In genomic region chr19:1020868-1021425, GRCh38 we compare ENCODE assay signal across 8 cellular contexts. TPM values are rescaled to one million over a fixed set of nuclear protein-coding genes. Genes with fewer than 3 reads are reported as not detected.
DNase-seq lines count a peak whose midpoint lies in the region; ATAC-seq, FAIRE-seq and TF ChIP-seq lines count a peak whose summit lies in the region.

TMEM259 (minus strand) TSS chr19:1021123; CDS start chr19:1020996, 127 bp downstream.

- H3K4me1 ChIP-seq in Loucy (ENCODE audit: insufficient read depth, low read length, poor library complexity, severe bottlenecking) (peaks cover 26% of the 10 kb centered on the region), RWPE2 (ENCODE audit: insufficient read depth, poor library complexity, severe bottlenecking) (peaks cover 23% of the 10 kb centered on the region)

- H3K4me3 Mint-ChIP-seq in activated T-helper 17 cell treated with anti-CD3 and anti-CD28 coated beads, Interleukin-2, amount 50 U/mL, for 72 hours = peak within 1 kb of the TSS; percentile 91
- peak within 1 kb of the TSS; percentile 86 to 94 (median 91) for H3K4me3 Mint-ChIP-seq in naive thymus-derived CD8-positive, alpha-beta T cell
- peak within 1 kb of the TSS; percentile 85 to 96 for H3K4me3 Mint-ChIP-seq in stimulated activated naive B cell treated with anti-CD40 and anti-IgM and Interleukin-4, amounts not matched to agents 10 μg/mL and 1 μg/mL and 100 μg/mL, for 72 hours

- peak; percentile 79 for TF ChIP-seq POLR2A in H54 (IDR thresholded peaks at IDR 0.05; ENCODE audit: low read depth, low read length)

- H3K9ac ChIP-seq in Loucy (ENCODE audit: low read depth, low read length, poor library complexity, severe bottlenecking) = peak within 1 kb of the TSS; percentile 97

- no peak for TF ChIP-seq CTCF in Loucy (conservative IDR thresholded peaks at IDR 0.05; ENCODE audit: low read length)
- no peak for TF ChIP-seq CTCF in RWPE2 (IDR thresholded peaks at IDR 0.05; ENCODE audit: poor library complexity, severe bottlenecking)

- peaks cover 4% of the 10 kb centered on the region for H3K27me3 ChIP-seq in Loucy (ENCODE audit: insufficient read depth, low read length, poor library complexity, severe bottlenecking)
- no peaks in the 10 kb centered on the region for H3K27me3 ChIP-seq in RWPE2 (ENCODE audit: insufficient read depth, poor library complexity, severe bottlenecking)

- H3F3A ChIP-seq in Loucy (ENCODE audit: low read depth) = peaks cover 15% of the 10 kb centered on the region; the same call in 1 of the 2 replicates

- ATAC-seq in RWPE2 (ENCODE audit: low read depth) = peak; percentile 61
- peak; percentile 92 for ATAC-seq in activated T-helper 17 cell treated with anti-CD3 and anti-CD28 coated beads, Interleukin-2, amount 50 U/mL, for 72 hours (replicated peaks)
- peak; percentile 84 to 86 for ATAC-seq in naive thymus-derived CD8-positive, alpha-beta T cell
- peak; percentile 86 to 93 for ATAC-seq in stimulated activated naive B cell treated with anti-CD40 and anti-IgM and Interleukin-4, amounts not matched to agents 10 μg/mL and 1 μg/mL and 100 μg/mL, for 72 hours (replicated peaks)

- peak within 1 kb of the TSS; percentile 97 for H3K4me2 ChIP-seq in Loucy (ENCODE audit: low read depth, low read length, poor library complexity, severe bottlenecking)

- peaks cover 50% of the 10 kb centered on the region for H3K79me2 ChIP-seq in Loucy (ENCODE audit: insufficient read depth, low read length)

- H3K27ac Mint-ChIP-seq in activated T-helper 17 cell treated with anti-CD3 and anti-CD28 coated beads, Interleukin-2, amount 50 U/mL, for 72 hours = peak within 1 kb of the TSS; percentile 100
- H3K27ac Mint-ChIP-seq in naive thymus-derived CD8-positive, alpha-beta T cell = peak within 1 kb of the TSS; percentile 96 to 100 (median 99)
- peak within 1 kb of the TSS; percentile 100 for H3K27ac Mint-ChIP-seq in stimulated activated naive B cell treated with anti-CD40 and anti-IgM and Interleukin-4, amounts not matched to agents 10 μg/mL and 1 μg/mL and 100 μg/mL, for 72 hours

- FAIRE-seq in H54 (lab: Jason Lieb, UNC) = no peak

- H3K9me2 ChIP-seq in Loucy (replicated peaks; ENCODE audit: low read depth, low read length) = no peaks in the 10 kb centered on the region

- POLR2A ChIA-PET in naive thymus-derived CD8-positive, alpha-beta T cell (lab: Charles Lee) = interaction anchor here (0.6 to 22.1 kb wide), 18 partner anchors 8 to 254 kb away, joined by 3 to 1566 read pairs (median 4); partner anchors contain the start of genes ABCA7, ARHGAP45, CIRBP and FAM174C

- DNase-seq in ELF-1 (ENCODE audit: low read depth, low spot score) (peak; percentile 98), H54 (ENCODE audit: insufficient read length, low spot score) (peak; percentile 93), RWPE2 (ENCODE audit: low spot score) (peak; percentile 95), fibroblast of gingiva (ENCODE audit: low read depth) (peak; percentile 98)
- DNase-seq in naive thymus-derived CD8-positive, alpha-beta T cell = peak in 9 of 10 donors; percentile 94 to 99 (median 97)
- peak; percentile 95 for DNase-seq in stimulated activated naive B cell treated with anti-CD40 and anti-IgM and Interleukin-4, amounts not matched to agents 10 μg/mL and 1 μg/mL and 100 μg/mL, for 72 hours

- H4K20me1 ChIP-seq in Loucy (ENCODE audit: insufficient read depth, low read length, poor library complexity, severe bottlenecking) = peaks cover 48% of the 10 kb centered on the region

- H3K9me3 ChIP-seq in Loucy (ENCODE audit: insufficient read depth, low read depth, low read length) (no peaks in the 10 kb centered on the region), RWPE2 (ENCODE audit: severe bottlenecking) (no peaks in the 10 kb centered on the region)

- peak within 1 kb of the TSS; percentile 84 for H3K27ac ChIP-seq in RWPE2 (ENCODE audit: poor library complexity, severe bottlenecking)

- peak within 1 kb of the TSS; percentile 35; the same call in 1 of the 2 replicates for H2AFZ ChIP-seq in Loucy (ENCODE audit: low read length)

- no peaks in the 10 kb centered on the region for H3K27me3 Mint-ChIP-seq in activated T-helper 17 cell treated with anti-CD3 and anti-CD28 coated beads, Interleukin-2, amount 50 U/mL, for 72 hours
- H3K27me3 Mint-ChIP-seq in naive thymus-derived CD8-positive, alpha-beta T cell = peaks cover 0 to 6% (median 0%) of the 10 kb centered on the region in 5 donors
- H3K27me3 Mint-ChIP-seq in stimulated activated naive B cell treated with anti-CD40 and anti-IgM and Interleukin-4, amounts not matched to agents 10 μg/mL and 1 μg/mL and 100 μg/mL, for 72 hours = peaks cover 0 to 6% of the 10 kb centered on the region in 2 donors

- H3K36me3 ChIP-seq in Loucy (ENCODE audit: insufficient read depth, low read length) (no peaks in the 10 kb centered on the region), RWPE2 (ENCODE audit: low read depth) (no peaks in the 10 kb centered on the region; the same call in 1 of the 2 replicates)

- H3K36me3 Mint-ChIP-seq in activated T-helper 17 cell treated with anti-CD3 and anti-CD28 coated beads, Interleukin-2, amount 50 U/mL, for 72 hours (ENCODE audit: low read depth) = peaks cover 30% of the 10 kb centered on the region
- peaks cover 0 to 6% (median 0%) of the 10 kb centered on the region in 3 donors for H3K36me3 Mint-ChIP-seq in naive thymus-derived CD8-positive, alpha-beta T cell
- H3K36me3 Mint-ChIP-seq in stimulated activated naive B cell treated with anti-CD40 and anti-IgM and Interleukin-4, amounts not matched to agents 10 μg/mL and 1 μg/mL and 100 μg/mL, for 72 hours = peaks cover 18 to 27% of the 10 kb centered on the region in 2 donors

- H3K9me3 Mint-ChIP-seq in activated T-helper 17 cell treated with anti-CD3 and anti-CD28 coated beads, Interleukin-2, amount 50 U/mL, for 72 hours = no peaks in the 10 kb centered on the region
- no peaks in the 10 kb centered on the region for H3K9me3 Mint-ChIP-seq in naive thymus-derived CD8-positive, alpha-beta T cell
- no peaks in the 10 kb centered on the region for H3K9me3 Mint-ChIP-seq in stimulated activated naive B cell treated with anti-CD40 and anti-IgM and Interleukin-4, amounts not matched to agents 10 μg/mL and 1 μg/mL and 100 μg/mL, for 72 hours

- H3K4me1 Mint-ChIP-seq in activated T-helper 17 cell treated with anti-CD3 and anti-CD28 coated beads, Interleukin-2, amount 50 U/mL, for 72 hours = peaks cover 21% of the 10 kb centered on the region
- H3K4me1 Mint-ChIP-seq in naive thymus-derived CD8-positive, alpha-beta T cell = peaks cover 18 to 53% (median 47%) of the 10 kb centered on the region in 4 donors
- peaks cover 26 to 52% of the 10 kb centered on the region in 2 donors for H3K4me1 Mint-ChIP-seq in stimulated activated naive B cell treated with anti-CD40 and anti-IgM and Interleukin-4, amounts not matched to agents 10 μg/mL and 1 μg/mL and 100 μg/mL, for 72 hours

- H3K4me3 ChIP-seq in Loucy (ENCODE audit: low read length, poor library complexity, severe bottlenecking) (peak within 1 kb of the TSS; percentile 99), RWPE2 (ENCODE audit: severe bottlenecking) (peak within 1 kb of the TSS; percentile 62)

RNA-seq across cellular contexts. Expression of gene TMEM259, which starts in this region (rescaled TPM):
- 100 to 1,000 TPM; 101 to 120 TPM for total RNA-seq in activated T-helper 17 cell treated with anti-CD3 and anti-CD28 coated beads, Interleukin-2, amount 50 U/mL, for 72 hours
- 100 to 1,000 TPM; 331 to 365 TPM for total RNA-seq in naive thymus-derived CD8-positive, alpha-beta T cell
- 10 to 100 TPM; 37.9 to 77.0 (median 52.0) TPM for polyA plus RNA-seq in naive thymus-derived CD8-positive, alpha-beta T cell

Comparison
In these comparisons a context has a peak if more than half of its experiments do, and no peak if none do; other contexts are left out.
1. Peak in every context shown above with its lines: DNase-seq, ATAC-seq, H3K4me3 ChIP-seq and H3K27ac ChIP-seq.